8 cellular contexts compared by ENCODE assay signal in genomic region chr11:45918331-45918941, GRCh38. TPM values are rescaled to one million over a fixed set of nuclear protein-coding genes. Genes with fewer than 3 reads are reported as not detected.
A peak's percentile ranks its signal among the peaks of the same experiment; 100 is the strongest.
DNase-seq lines count a peak whose midpoint lies in the region; ATAC-seq and TF ChIP-seq lines count a peak whose summit lies in the region.

No MANE protein-coding gene starts in this region.

- H3K27me3 ChIP-seq in gastroesophageal sphincter (peaks cover 26% of the 10 kb centered on the region), neuron (ENCODE audit: insufficient read depth, low read length) (peaks cover 32% of the 10 kb centered on the region), thyroid gland (no peaks in the 10 kb centered on the region)

- peak; percentile 35 for ATAC-seq in GM21786 (IDR thresholded peaks at IDR 0.05; ENCODE audit: unreplicated experiment)
- ATAC-seq in gastroesophageal sphincter: peak; percentile 81

- TF ChIP-seq POLR2A in gastroesophageal sphincter (IDR thresholded peaks at IDR 0.05): peak; percentile 61 to 64
- TF ChIP-seq POLR2A in thyroid gland (IDR thresholded peaks at IDR 0.05): peak; percentile 4 to 67

- no peaks in the 10 kb centered on the region for H3K9me3 Mint-ChIP-seq in activated naive CD4-positive, alpha-beta T cell treated with anti-CD3 and anti-CD28 coated beads for 36 hours

- DNase-seq in DMS153 treated with DMSO at 0.1 percent for 48 hours (lab: John Stamatoyannopoulos, UW; ENCODE audit: unreplicated experiment) (peak; percentile 57), M059J (ENCODE audit: low read depth) (peak; percentile 77), SHP77 (lab: John Stamatoyannopoulos, UW) (peak; percentile 83 to 86), thyroid gland (peak; percentile 78 to 79)
- DNase-seq in activated naive CD4-positive, alpha-beta T cell treated with anti-CD3 and anti-CD28 coated beads for 36 hours: peak; percentile 71

- H3K27ac Mint-ChIP-seq in activated naive CD4-positive, alpha-beta T cell treated with anti-CD3 and anti-CD28 coated beads for 36 hours: peak overlapping the region; percentile 96

- TF ChIP-seq CTCF in gastroesophageal sphincter (IDR thresholded peaks at IDR 0.05) (no peak), thyroid gland (IDR thresholded peaks at IDR 0.05) (no peak)

- peak overlapping the region; percentile 88 for H3K4me3 Mint-ChIP-seq in activated naive CD4-positive, alpha-beta T cell treated with anti-CD3 and anti-CD28 coated beads for 36 hours

- H3K27me3 Mint-ChIP-seq in activated naive CD4-positive, alpha-beta T cell treated with anti-CD3 and anti-CD28 coated beads for 36 hours (ENCODE audit: low read depth): peaks cover 6% of the 10 kb centered on the region

- peaks cover 0 to 53% (median 25%) of the 10 kb centered on the region in 3 donors for H3K4me1 ChIP-seq in gastroesophageal sphincter
- H3K4me1 ChIP-seq in neuron (ENCODE audit: insufficient read depth, low read length): peaks cover 19% of the 10 kb centered on the region
- peaks cover 30 to 49% of the 10 kb centered on the region in 2 donors for H3K4me1 ChIP-seq in thyroid gland

- CTCF ChIA-PET in activated naive CD4-positive, alpha-beta T cell treated with anti-CD3 and anti-CD28 coated beads for 36 hours (lab: Charles Lee): interaction anchor here (1.0 to 2.3 kb wide), 4 partner anchors 46 to 147 kb away, joined by 3 to 9 read pairs (median 6); no protein-coding TSS in a partner anchor

- peak overlapping the region; percentile 83 to 93 (median 90) for H3K27ac ChIP-seq in gastroesophageal sphincter
- H3K27ac ChIP-seq in thyroid gland: peak overlapping the region; percentile 46 to 80 (median 71)

- H3K36me3 ChIP-seq in gastroesophageal sphincter (peaks cover 0 to 27% of the 10 kb centered on the region in 2 donors), neuron (ENCODE audit: insufficient read depth, low read length) (peaks cover 21% of the 10 kb centered on the region), thyroid gland (peaks cover 11 to 13% of the 10 kb centered on the region in 2 donors)

- TF ChIP-seq EP300 in gastroesophageal sphincter (IDR thresholded peaks at IDR 0.05): no peak

- H3K4me3 ChIP-seq in gastroesophageal sphincter (peak overlapping the region; percentile 85 to 89), neuron (ENCODE audit: low read length) (peak overlapping the region; percentile 99), thyroid gland (replicated peaks in 1 of 3) (peak overlapping the region; percentile 10 to 76 (median 73))

- peaks cover 4% of the 10 kb centered on the region for H3K36me3 Mint-ChIP-seq in activated naive CD4-positive, alpha-beta T cell treated with anti-CD3 and anti-CD28 coated beads for 36 hours (ENCODE audit: low read depth)

- peaks cover 27% of the 10 kb centered on the region for H3K4me1 Mint-ChIP-seq in activated naive CD4-positive, alpha-beta T cell treated with anti-CD3 and anti-CD28 coated beads for 36 hours (ENCODE audit: low read depth)

- intact Hi-C loops in activated naive CD4-positive, alpha-beta T cell treated with anti-CD3 and anti-CD28 coated beads for 36 hours (cut with micrococcal nuclease): loop anchor here (1.0 to 10.0 kb wide), 9 partner anchors 71 to 1849 kb away; partner anchors contain the start of genes ATG13, CRY2, DDB2 and FNBP4
- intact Hi-C loops in thyroid gland (cut with DNase I): loop anchor here (10.0 kb wide), 1 partner anchor 114 kb away; the partner anchor contains the start of gene SLC35C1

- no peaks in the 10 kb centered on the region for H3K9me3 ChIP-seq in gastroesophageal sphincter
- no peaks in the 10 kb centered on the region for H3K9me3 ChIP-seq in neuron (ENCODE audit: low read length)
- no peaks in the 10 kb centered on the region for H3K9me3 ChIP-seq in thyroid gland

- WGBS in gastroesophageal sphincter (ENCODE audit: low coverage in 1 of 2), 2 donors: 0 to 6% methylated on average over 3 to 4 of the region's 38 CpGs
- WGBS in thyroid gland, 2 donors: 1 to 3% methylated on average over 14 to 27 of the region's 38 CpGs

- peak overlapping the region; percentile 80 for H2AFZ ChIP-seq in neuron (ENCODE audit: low read depth, low read length)

RNA-seq across cellular contexts. Expression of gene PEX16, which starts 0.8 kb away (rescaled TPM):
- 27.5 and 38.1 TPM in 2 replicates for total RNA-seq in M059J (2014; rRNA removed; shearing (Covaris generic))
- total RNA-seq in activated naive CD4-positive, alpha-beta T cell treated with anti-CD3 and anti-CD28 coated beads for 36 hours: 10 to 100 TPM; 28.6 to 32.5 TPM
- total RNA-seq in gastroesophageal sphincter (10 to 100 TPM; 20.0 to 26.7 (median 21.3) TPM), thyroid gland (10 to 100 TPM; 28.5 to 41.2 (median 29.5) TPM)

RNA-seq across cellular contexts. Expression of gene LARGE2, which starts 4.0 kb away (rescaled TPM):
- 0.22 TPM in 1 of 2 replicates, not detected in the other for total RNA-seq in M059J (2014; rRNA removed; shearing (Covaris generic))
- total RNA-seq in activated naive CD4-positive, alpha-beta T cell treated with anti-CD3 and anti-CD28 coated beads for 36 hours: under 1 TPM; 0.48 to 0.52 TPM
- total RNA-seq in gastroesophageal sphincter (1 to 10 TPM in 1 of 4 donors, not detected in 3; 2.5 TPM), thyroid gland (10 to 100 TPM; 11.2 to 19.0 (median 14.1) TPM)

RNA-seq across cellular contexts. Expression of gene FREY1, which starts 11.4 kb away (rescaled TPM):
- total RNA-seq in M059J (2014; rRNA removed; shearing (Covaris generic)): 0.96 TPM in 1 of 2 replicates, not detected in the other
- total RNA-seq in activated naive CD4-positive, alpha-beta T cell treated with anti-CD3 and anti-CD28 coated beads for 36 hours: under 1 TPM; 0.32 to 0.76 TPM
- 1 to 10 TPM in 1 of 4 donors, under 1 TPM in 1, not detected in 2; 0.54 to 2.3 TPM for total RNA-seq in gastroesophageal sphincter
- 1 to 10 TPM in 2 of 4 donors, not detected in 2; 1.8 to 2.6 TPM for total RNA-seq in thyroid gland

RNA-seq across cellular contexts. Expression of gene MAPK8IP1, which starts 33.0 kb away (rescaled TPM):
- 6.6 and 11.7 TPM in 2 replicates for total RNA-seq in M059J (2014; rRNA removed; shearing (Covaris generic))
- total RNA-seq in activated naive CD4-positive, alpha-beta T cell treated with anti-CD3 and anti-CD28 coated beads for 36 hours: under 1 TPM; 0.22 to 0.57 TPM
- total RNA-seq in gastroesophageal sphincter: 10 to 100 TPM in 3 of 4 donors, 1 to 10 TPM in 1; 9.8 to 17.5 (median 13.8) TPM
- 10 to 100 TPM in 3 of 4 donors, 1 to 10 TPM in 1; 9.5 to 25.1 (median 17.4) TPM for total RNA-seq in thyroid gland

Comparison
In these comparisons a context has a peak if more than half of its experiments do, and no peak if none do; other contexts are left out.
1. Peak in every context shown above with its lines: DNase-seq, ATAC-seq, H3K4me3 ChIP-seq and H3K27ac ChIP-seq.